ENCODE assay signal across 6 cellular contexts in the genomic region with DNA sequence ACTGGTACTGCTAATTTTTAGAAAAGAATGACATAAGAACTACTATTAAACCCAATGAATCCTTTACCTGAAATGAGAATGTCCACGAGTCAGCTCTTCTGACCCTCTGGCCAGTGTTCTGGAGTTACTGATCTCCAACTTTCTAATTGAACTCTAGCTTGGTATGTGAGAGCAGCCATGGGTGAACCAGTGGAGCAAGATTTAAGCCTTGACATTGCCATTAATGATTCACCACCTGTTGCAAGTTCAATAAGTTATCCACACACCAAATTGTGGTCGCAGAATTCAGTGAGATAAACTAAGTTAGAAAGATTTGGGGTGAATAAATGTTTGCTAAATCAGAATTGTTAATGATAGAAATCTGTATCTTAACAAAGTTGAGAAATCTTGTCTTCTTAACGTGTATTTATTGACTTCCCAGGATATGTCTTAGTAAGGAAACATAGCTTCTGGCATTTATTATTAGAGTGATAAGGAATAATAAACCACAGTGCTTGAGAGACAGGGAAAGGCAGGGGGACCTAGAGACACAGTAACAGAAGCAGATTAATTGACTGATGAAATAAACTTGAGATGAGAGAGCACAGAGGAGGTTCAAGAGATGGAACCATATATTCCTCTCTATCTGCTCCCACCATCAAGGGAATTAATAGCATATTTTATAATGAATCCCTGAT.
DNase-seq lines count a peak whose midpoint lies in the region; ATAC-seq, FAIRE-seq and TF ChIP-seq lines count a peak whose summit lies in the region.
"Not testable (repeated sequence)": the region's sequence is repeated elsewhere in the genome, so short reads cannot be mapped to it uniquely, and the experiment has no call there.

No MANE protein-coding gene starts in this region.

- intact Hi-C loops in Calu3 (cut with micrococcal nuclease; ENCODE audit: unreplicated experiment); pancreas (cut with DNase I): not testable (repeated sequence)

- not testable (repeated sequence) for TF ChIP-seq RAD21 in liver (IDR thresholded peaks at IDR 0.05)

- H3K36me3 ChIP-seq in liver (ENCODE audit: control insufficient read depth in 4 of 4, insufficient read depth in 3 of 4, low read depth in 1 of 4, low read length in 3 of 4); pancreas; small intestine (ENCODE audit: control insufficient read depth in 2 of 2, insufficient read depth in 2 of 2, low read length in 2 of 2): not testable (repeated sequence)

- not testable (repeated sequence) for H3K36me3 Mint-ChIP-seq in Calu3 (ENCODE audit: insufficient read depth, unreplicated experiment)

- H3K9me3 ChIP-seq in liver (ENCODE audit: control insufficient read depth in 4 of 4, low read length in 3 of 4); pancreas; small intestine (ENCODE audit: control insufficient read depth, low read depth): not testable (repeated sequence)

- H3K4me3 Mint-ChIP-seq in Calu3 (ENCODE audit: low read depth, unreplicated experiment): peak overlapping the region; percentile 30

- not testable (repeated sequence) for H3K4me3 ChIP-seq in epithelial cell of proximal tubule (ENCODE audit: low read depth, low read length); liver (ENCODE audit: low read depth in 1 of 3, low read length in 3 of 3); pancreas; small intestine (ENCODE audit: low read depth in 1 of 2, low read length in 2 of 2)

- H3K4me1 ChIP-seq in liver (ENCODE audit: control insufficient read depth in 4 of 4, insufficient read depth in 4 of 4, low read length in 3 of 4); pancreas; small intestine (ENCODE audit: control insufficient read depth in 2 of 2, insufficient read depth in 1 of 2, low read depth in 1 of 2, low read length in 1 of 2): not testable (repeated sequence)

- H3K27me3 Mint-ChIP-seq in Calu3 (ENCODE audit: unreplicated experiment): not testable (repeated sequence)

- CTCF ChIA-PET in Calu3 (lab: Charles Lee): not testable (repeated sequence)

- DNase-seq in Calu3, pancreas: not testable (repeated sequence)
- peak; percentile 7 for DNase-seq in epithelial cell of proximal tubule (ENCODE audit: low read depth)
- peak; percentile 10 for DNase-seq in left kidney (ENCODE audit: low read depth, low spot score)
- DNase-seq in small intestine: peak; percentile 19

- H3K4me1 Mint-ChIP-seq in Calu3 (ENCODE audit: low read depth, unreplicated experiment): not testable (repeated sequence)

- peak; percentile 74 to 93 (median 80) for ATAC-seq in pancreas

- TF ChIP-seq CTCF in Calu3 (IDR thresholded peaks at IDR 0.05; ENCODE audit: unreplicated experiment); epithelial cell of proximal tubule (conservative IDR thresholded peaks at IDR 0.05; ENCODE audit: low read depth, low read length); liver (IDR thresholded peaks at IDR 0.05; ENCODE audit: low read depth, low read length, missing input control); pancreas (IDR thresholded peaks at IDR 0.05): not testable (repeated sequence)

- H3K27ac Mint-ChIP-seq in Calu3 (ENCODE audit: unreplicated experiment): peak overlapping the region; percentile 60

- H3K27ac ChIP-seq in liver (ENCODE audit: low read depth in 1 of 2, low read length in 2 of 2); small intestine (ENCODE audit: low read depth in 1 of 2, low read length in 1 of 2): not testable (repeated sequence)
- H3K27ac ChIP-seq in pancreas: peak overlapping the region in 1 of 4 donors; percentile 27

- not testable (repeated sequence) for H3K9ac ChIP-seq in liver (ENCODE audit: low read depth in 1 of 2, low read length in 2 of 2)

- H3K27me3 ChIP-seq in liver (ENCODE audit: control insufficient read depth in 4 of 4, insufficient read depth in 4 of 4, low read length in 3 of 4); pancreas; small intestine (ENCODE audit: control insufficient read depth in 2 of 2, insufficient read depth in 2 of 2, low read length in 2 of 2): not testable (repeated sequence)

- FAIRE-seq in pancreas (lab: Jason Lieb, UNC); small intestine (lab: Jason Lieb, UNC): not testable (repeated sequence)

- not testable (repeated sequence) for H3K9me3 Mint-ChIP-seq in Calu3 (ENCODE audit: low read depth, unreplicated experiment)

- BruUV-seq in Calu3 (replicated peaks; lab: Mats Ljungman, UMichigan): not testable (repeated sequence)

- WGBS in liver: 36% methylated on average over 3 of the region's 3 CpGs
- WGBS in pancreas, 2 donors: 15 to 16% methylated on average over 3 of the region's 3 CpGs
- WGBS in small intestine, 3 donors: 13 to 53% (median 26%) methylated on average over 3 of the region's 3 CpGs

TF ChIP-seq in liver, 16 proteins besides CTCF, POLR2A, EP300 and RAD21:
- peak in 1 of 2 donors; percentile 34 for TF ChIP-seq RXRA (IDR thresholded peaks at IDR 0.05)
- TF ChIP-seq JUND (IDR thresholded peaks at IDR 0.05): peak in 1 of 2 donors; percentile 26
- peak; percentile 28 for TF ChIP-seq YY1 (IDR thresholded peaks at IDR 0.05)
- TF ChIP-seq HNF4A (conservative IDR thresholded peaks at IDR 0.05): peak; percentile 14 to 24
- TF ChIP-seq SP1 (IDR thresholded peaks at IDR 0.05): peak; percentile 67
